In genomic region chr11:66582565-66583147, GRCh38 we compare ENCODE assay signal across 1 cellular context.
TF ChIP-seq lines count a peak whose summit lies in the region.

No MANE protein-coding gene starts in this region.

TF ChIP-seq in HepG2, 621 proteins besides CTCF, POLR2A, EP300 and RAD21:
- peak; percentile 76; the same call in 1 of the 2 replicates for TF ChIP-seq ZNF562 (CRISPR knock-in tag; IDR thresholded peaks at IDR 0.05; ENCODE audit: borderline replicate concordance)
